ENCODE assay signal across 16 cellular contexts in the genomic region with DNA sequence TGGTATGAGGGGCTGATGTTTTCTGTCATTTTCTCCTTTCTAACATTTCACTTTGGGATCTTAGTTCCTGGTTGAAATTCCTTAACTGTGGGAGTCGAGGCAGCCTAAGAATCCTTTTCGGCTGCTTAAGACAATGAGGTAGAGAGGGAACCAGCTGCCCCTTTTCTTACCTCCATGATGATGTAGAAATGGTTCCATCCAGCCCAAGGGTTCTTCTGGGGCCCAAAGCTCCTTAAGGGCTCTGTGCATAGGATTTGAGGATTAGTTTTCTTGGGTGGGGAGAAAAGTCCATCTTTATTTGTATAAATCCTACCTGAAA. TPM values are rescaled to one million over a fixed set of nuclear protein-coding genes. Genes with fewer than 3 reads are reported as not detected.
DNase-seq lines count a peak whose midpoint lies in the region; ATAC-seq, FAIRE-seq and TF ChIP-seq lines count a peak whose summit lies in the region.
"Had no signal": no experiment of that assay in that cellular context is flagged by ENCODE, and none has a peak within 500 bp of the region (broad histone marks: within the 10 kb centered on the region; RNA-seq: fewer than 3 reads in every experiment).

No MANE protein-coding gene starts in this region.

- H3K4me3 ChIP-seq in BLaER1: no peak overlapping the region
- no peak overlapping the region for H3K4me3 ChIP-seq in tibial nerve
- no peak overlapping the region for H3K4me3 ChIP-seq in right cardiac atrium (ENCODE audit: low read length)
- H3K4me3 ChIP-seq: psoas muscle, SK-N-MC had no signal

- H3K9ac ChIP-seq in BLaER1: no peak overlapping the region

- no peak for TF ChIP-seq EP300 in tibial nerve (IDR thresholded peaks at IDR 0.05)

- intact Hi-C loops in right cardiac atrium (cut with DNase I): no loop called here

- POLR2A ChIA-PET in naive thymus-derived CD8-positive, alpha-beta T cell (lab: Charles Lee): no interaction called here

- TF ChIP-seq POLR2A in GM12892 (IDR thresholded peaks at IDR 0.05; ENCODE audit: low read depth, low read length) (no peak), tibial nerve (IDR thresholded peaks at IDR 0.05) (no peak)

- peaks cover 46% of the 10 kb centered on the region for H3K4me1 Mint-ChIP-seq in activated T-helper 17 cell treated with anti-CD3 and anti-CD28 coated beads, Interleukin-2, amount 50 U/mL, for 72 hours
- peaks cover 34 to 50% (median 44%) of the 10 kb centered on the region in 4 donors for H3K4me1 Mint-ChIP-seq in naive thymus-derived CD8-positive, alpha-beta T cell
- peaks cover 21% of the 10 kb centered on the region for H3K4me1 Mint-ChIP-seq in progenitor cell of endocrine pancreas (ENCODE audit: low read depth)

- no peaks in the 10 kb centered on the region for H3K27me3 Mint-ChIP-seq in activated T-helper 17 cell treated with anti-CD3 and anti-CD28 coated beads, Interleukin-2, amount 50 U/mL, for 72 hours
- H3K27me3 Mint-ChIP-seq in naive thymus-derived CD8-positive, alpha-beta T cell: no peaks in the 10 kb centered on the region
- no peaks in the 10 kb centered on the region for H3K27me3 Mint-ChIP-seq in progenitor cell of endocrine pancreas

- FAIRE-seq in GM12892 (lab: Jason Lieb, UNC): peak; percentile 24

- peaks cover 4% of the 10 kb centered on the region; the same call in 1 of the 2 replicates for H3K36me3 ChIP-seq in BLaER1
- no peaks in the 10 kb centered on the region for H3K36me3 ChIP-seq in tibial nerve

- ATAC-seq in activated T-helper 17 cell treated with anti-CD3 and anti-CD28 coated beads, Interleukin-2, amount 50 U/mL, for 72 hours (replicated peaks): no peak
- no peak for ATAC-seq in naive thymus-derived CD8-positive, alpha-beta T cell
- ATAC-seq in right cardiac atrium: no peak
- ATAC-seq: foreskin keratinocyte, psoas muscle had no signal

- H3K27ac Mint-ChIP-seq in activated T-helper 17 cell treated with anti-CD3 and anti-CD28 coated beads, Interleukin-2, amount 50 U/mL, for 72 hours: peak overlapping the region; percentile 66
- peak overlapping the region in 6 of 10 donors; percentile 18 to 85 (median 47) for H3K27ac Mint-ChIP-seq in naive thymus-derived CD8-positive, alpha-beta T cell
- H3K27ac Mint-ChIP-seq in progenitor cell of endocrine pancreas: no peak overlapping the region

- H3K27ac ChIP-seq in BLaER1 (peak overlapping the region; percentile 35; the same call in 1 of the 2 replicates), tibial nerve (no peak overlapping the region), right cardiac atrium (ENCODE audit: low read length) (no peak overlapping the region)
- H3K27ac ChIP-seq: C4-2B, foreskin keratinocyte, psoas muscle, SK-N-MC had no signal

- H3K27me3 ChIP-seq in BLaER1 (no peaks in the 10 kb centered on the region), tibial nerve (peaks cover 0 to 8% of the 10 kb centered on the region in 2 donors), right cardiac atrium (ENCODE audit: control insufficient read depth, insufficient read depth) (no peaks in the 10 kb centered on the region)
- H3K27me3 ChIP-seq: foreskin keratinocyte had no signal

- peak overlapping the region; percentile 6 for H3K4me3 Mint-ChIP-seq in activated T-helper 17 cell treated with anti-CD3 and anti-CD28 coated beads, Interleukin-2, amount 50 U/mL, for 72 hours
- H3K4me3 Mint-ChIP-seq in naive thymus-derived CD8-positive, alpha-beta T cell: no peak overlapping the region
- H3K4me3 Mint-ChIP-seq in progenitor cell of endocrine pancreas (ENCODE audit: low read depth): no peak overlapping the region

- TF ChIP-seq CTCF in tibial nerve (IDR thresholded peaks at IDR 0.05) (no peak), progenitor cell of endocrine pancreas (IDR thresholded peaks at IDR 0.05; ENCODE audit: unreplicated experiment) (no peak)

- H3K9me3 ChIP-seq in BLaER1 (no peaks in the 10 kb centered on the region; the same call in 1 of the 2 replicates), tibial nerve (no peaks in the 10 kb centered on the region), right cardiac atrium (ENCODE audit: control insufficient read depth, low read length) (no peaks in the 10 kb centered on the region)
- H3K9me3 ChIP-seq: psoas muscle had no signal

- peaks cover 33% of the 10 kb centered on the region for H3K36me3 Mint-ChIP-seq in activated T-helper 17 cell treated with anti-CD3 and anti-CD28 coated beads, Interleukin-2, amount 50 U/mL, for 72 hours (ENCODE audit: low read depth)
- H3K36me3 Mint-ChIP-seq in naive thymus-derived CD8-positive, alpha-beta T cell: peaks cover 0 to 23% (median 4%) of the 10 kb centered on the region in 3 donors
- peaks cover 10% of the 10 kb centered on the region for H3K36me3 Mint-ChIP-seq in progenitor cell of endocrine pancreas (ENCODE audit: insufficient read depth)

- H3K4me1 ChIP-seq in BLaER1 (peaks cover 66% of the 10 kb centered on the region), tibial nerve (peaks cover 0 to 39% (median 0%) of the 10 kb centered on the region in 4 donors), right cardiac atrium (ENCODE audit: control insufficient read depth, insufficient read depth, low read length) (peaks cover 2% of the 10 kb centered on the region)
- H3K4me1 ChIP-seq: foreskin keratinocyte had no signal

- 76 to 85% methylated on average over 2 of the region's 2 CpGs for WGBS in tibial nerve, 2 donors
- 86% methylated on average over 2 of the region's 2 CpGs for WGBS in right cardiac atrium

- DNase-seq in GM12892 (ENCODE audit: insufficient read length): no peak
- DNase-seq in naive thymus-derived CD8-positive, alpha-beta T cell: no peak
- DNase-seq in tibial nerve (ENCODE audit: low spot score in 2 of 2): no peak
- no peak for DNase-seq in right cardiac atrium
- no peak for DNase-seq in progenitor cell of endocrine pancreas (ENCODE audit: low spot score, unreplicated experiment)
- DNase-seq: activated CD8-positive, alpha-beta memory T cell treated with anti-CD3 and anti-CD28 coated beads for 24 hours; foreskin keratinocyte; H7; MM.1S; NCI-H2029 treated with DMSO at 0.1 percent for 48 hours; NCI-H524 treated with DMSO at 0.1 percent for 48 hours; psoas muscle had no signal

- peak overlapping the region; percentile 78 for H3K4me2 ChIP-seq in BLaER1

- H4K20me1 ChIP-seq in BLaER1: 0 out of 2 replicates have a peak, but pooled peaks cover 9% of the 10 kb centered on the region

- H3K9me3 Mint-ChIP-seq in activated T-helper 17 cell treated with anti-CD3 and anti-CD28 coated beads, Interleukin-2, amount 50 U/mL, for 72 hours: no peaks in the 10 kb centered on the region
- no peaks in the 10 kb centered on the region for H3K9me3 Mint-ChIP-seq in naive thymus-derived CD8-positive, alpha-beta T cell
- peaks cover 9% of the 10 kb centered on the region for H3K9me3 Mint-ChIP-seq in progenitor cell of endocrine pancreas (ENCODE audit: low read depth)

RNA-seq across cellular contexts. Expression of gene SYNJ2, which starts 33.5 kb away (rescaled TPM):
- polyA plus RNA-seq in GM12892 (2012; ENCODE audit: missing spikeins): 2.7 TPM
- 10 to 100 TPM; 28.0 to 32.0 TPM for total RNA-seq in activated T-helper 17 cell treated with anti-CD3 and anti-CD28 coated beads, Interleukin-2, amount 50 U/mL, for 72 hours
- 10 to 100 TPM; 15.7 to 16.3 TPM for total RNA-seq in naive thymus-derived CD8-positive, alpha-beta T cell
- 1 to 10 TPM; 5.2 to 8.5 (median 8.2) TPM for polyA plus RNA-seq in naive thymus-derived CD8-positive, alpha-beta T cell
- total RNA-seq in tibial nerve: 10 to 100 TPM in 1 of 4 donors, 1 to 10 TPM in 3; 4.4 to 10.5 (median 5.6) TPM
- total RNA-seq in right cardiac atrium: 10 to 100 TPM; 13.4 to 26.3 (median 20.4) TPM
- polyA plus RNA-seq in right cardiac atrium: 9.5 TPM
- 18.9 and 22.2 TPM in 2 replicates for total RNA-seq in progenitor cell of endocrine pancreas
